Comparison of ENCODE assay signal across 8 cellular contexts in genomic region chr17:64261422-64262124, GRCh38. TPM values are rescaled to one million over a fixed set of nuclear protein-coding genes. Genes with fewer than 3 reads are reported as not detected.
DNase-seq lines count a peak whose midpoint lies in the region; ATAC-seq and TF ChIP-seq lines count a peak whose summit lies in the region.

No MANE protein-coding gene starts in this region.

- peak overlapping the region; percentile 76 for H3K4me3 ChIP-seq in Jurkat, Clone E6-1 (ENCODE audit: low read length)
- H3K4me3 ChIP-seq in brain microvascular endothelial cell (ENCODE audit: low read depth, low read length), result peak overlapping the region; percentile 74
- peak overlapping the region; percentile 78 for H3K4me3 ChIP-seq in mononuclear cell (ENCODE audit: low read length)

- peaks cover 37% of the 10 kb centered on the region for H3K4me1 ChIP-seq in mononuclear cell (ENCODE audit: insufficient read depth, low read length)

- H3K27ac ChIP-seq in 22Rv1 (peak overlapping the region; percentile 59), brain microvascular endothelial cell (no peak overlapping the region)

- in situ Hi-C loops in brain microvascular endothelial cell (cut with HindIII; ENCODE audit: low pct_ligation_motif_present, low sequenced_read_pairs), result no loop called here

- ATAC-seq in GM21737 (IDR thresholded peaks at IDR 0.05; ENCODE audit: unreplicated experiment) (no peak), GM21529 (IDR thresholded peaks at IDR 0.05; ENCODE audit: unreplicated experiment) (no peak)

- H3K27me3 ChIP-seq in brain microvascular endothelial cell (replicated peaks) (no peaks in the 10 kb centered on the region), mononuclear cell (ENCODE audit: insufficient read depth, low read length) (no peaks in the 10 kb centered on the region)

- H3K36me3 ChIP-seq in brain microvascular endothelial cell (replicated peaks), result no peaks in the 10 kb centered on the region

- no peak for DNase-seq in Jurkat, Clone E6-1 (ENCODE audit: low read depth, low spot score)
- DNase-seq in brain microvascular endothelial cell (no peak), NCI-H1417 (lab: John Stamatoyannopoulos, UW) (no peak), HPDE6-E6E7 (ENCODE audit: extremely low spot score) (no peak)

- H3K9me3 ChIP-seq in mononuclear cell (ENCODE audit: low read depth, low read length), result no peaks in the 10 kb centered on the region

- TF ChIP-seq CTCF in 22Rv1 (IDR thresholded peaks at IDR 0.05), result no peak
- no peak for TF ChIP-seq CTCF in brain microvascular endothelial cell (IDR thresholded peaks at IDR 0.05; ENCODE audit: low read depth, low read length, missing control alignments)

RNA-seq across cellular contexts. Expression of gene TEX2, which starts 1.5 kb away (rescaled TPM):
- polyA plus RNA-seq in Jurkat, Clone E6-1 (2012; ENCODE audit: insufficient read depth, insufficient read length), result 16.4 TPM
- total RNA-seq in mononuclear cell, result 7.2 TPM
